Comparison of ENCODE assay signal across 30 cellular contexts in the genomic region with DNA sequence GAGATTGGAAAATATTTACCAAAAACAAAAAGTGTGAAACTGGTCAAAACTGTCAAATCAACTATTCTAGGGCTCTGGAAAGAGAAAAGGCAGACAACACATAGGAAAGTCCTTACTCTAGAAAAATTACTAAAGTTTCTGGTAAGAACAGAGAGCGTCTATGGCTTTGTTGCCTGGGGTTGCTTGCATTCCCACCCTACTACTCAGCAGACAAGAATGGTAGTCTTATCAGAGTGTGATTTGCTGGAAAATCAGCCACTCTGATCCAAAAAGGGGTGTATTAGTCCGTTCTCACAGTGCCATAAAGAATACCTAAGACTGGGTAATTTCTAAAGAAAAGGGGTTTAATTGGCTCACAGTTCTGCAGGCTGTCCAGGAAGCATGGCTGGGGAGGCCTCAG. TPM values are rescaled to one million over a fixed set of nuclear protein-coding genes. Genes with fewer than 3 reads are reported as not detected.
A peak's percentile ranks its signal among the peaks of the same experiment; 100 is the strongest.
DNase-seq lines count a peak whose midpoint lies in the region; ATAC-seq, FAIRE-seq and TF ChIP-seq lines count a peak whose summit lies in the region.
"Had no signal": no experiment of that assay in that cellular context is flagged by ENCODE, and none has a peak within 500 bp of the region (broad histone marks: within the 10 kb centered on the region; RNA-seq: fewer than 3 reads in every experiment).

No MANE protein-coding gene starts in this region.

- no peaks in the 10 kb centered on the region for H4K20me1 ChIP-seq in astrocyte (ENCODE audit: insufficient read depth, low read length)
- H4K20me1 ChIP-seq: BLaER1 had no signal

- H3K27ac ChIP-seq in astrocyte (ENCODE audit: low read depth, low read length) (no peak overlapping the region), brain microvascular endothelial cell (no peak overlapping the region), right atrium auricular region (no peak overlapping the region)
- H3K27ac ChIP-seq: BLaER1 had no signal

- no peak overlapping the region for H3K4me2 ChIP-seq in astrocyte (ENCODE audit: low read length)
- H3K4me2 ChIP-seq: BLaER1 had no signal

- H3K27me3 Mint-ChIP-seq in astrocyte (ENCODE audit: low read depth, unreplicated experiment) (no peaks in the 10 kb centered on the region), endothelial cell (ENCODE audit: unreplicated experiment) (no peaks in the 10 kb centered on the region)
- H3K27me3 Mint-ChIP-seq: CD4-positive, alpha-beta T cell had no signal

- H3K27me3 ChIP-seq in astrocyte (ENCODE audit: insufficient read depth, low read length) (no peaks in the 10 kb centered on the region), brain microvascular endothelial cell (replicated peaks) (no peaks in the 10 kb centered on the region), right atrium auricular region (no peaks in the 10 kb centered on the region)
- H3K27me3 ChIP-seq: BE2C, BLaER1 had no signal

- H3K4me1 ChIP-seq in astrocyte (ENCODE audit: insufficient read depth, low read length) = no peaks in the 10 kb centered on the region
- no peaks in the 10 kb centered on the region for H3K4me1 ChIP-seq in right atrium auricular region
- H3K4me1 ChIP-seq: BE2C, BLaER1, Caco-2 had no signal

- H3K4me3 ChIP-seq in astrocyte (ENCODE audit: insufficient read depth, low read depth, low read length) = no peak overlapping the region
- no peak overlapping the region for H3K4me3 ChIP-seq in brain microvascular endothelial cell (ENCODE audit: low read depth, low read length)
- H3K4me3 ChIP-seq in right atrium auricular region = no peak overlapping the region
- H3K4me3 ChIP-seq: BLaER1, GM12878 had no signal

- H3K9ac ChIP-seq in astrocyte (ENCODE audit: low read length) = no peak overlapping the region
- H3K9ac ChIP-seq: BLaER1 had no signal

- no peaks in the 10 kb centered on the region for H3K79me2 ChIP-seq in astrocyte (ENCODE audit: insufficient read depth, low read length)

- H3K27ac Mint-ChIP-seq in astrocyte (ENCODE audit: unreplicated experiment) (no peak overlapping the region), endothelial cell (ENCODE audit: unreplicated experiment) (no peak overlapping the region)
- H3K27ac Mint-ChIP-seq: CD14-positive monocyte; CD4-positive, alpha-beta T cell; CD8-positive, alpha-beta T cell had no signal

- in situ Hi-C loops in brain microvascular endothelial cell (cut with HindIII; ENCODE audit: low pct_ligation_motif_present, low sequenced_read_pairs) = no loop called here

- H3K36me3 ChIP-seq in astrocyte (ENCODE audit: insufficient read depth, low read length) = no peaks in the 10 kb centered on the region
- H3K36me3 ChIP-seq in brain microvascular endothelial cell (replicated peaks) = no peaks in the 10 kb centered on the region
- H3K36me3 ChIP-seq in right atrium auricular region = no peaks in the 10 kb centered on the region
- H3K36me3 ChIP-seq: BE2C, BLaER1 had no signal

- H3K4me1 Mint-ChIP-seq in astrocyte (ENCODE audit: low read depth, unreplicated experiment) = no peaks in the 10 kb centered on the region
- H3K4me1 Mint-ChIP-seq in endothelial cell (ENCODE audit: unreplicated experiment) = no peaks in the 10 kb centered on the region
- H3K4me1 Mint-ChIP-seq: CD14-positive monocyte had no signal

- H3K9me3 ChIP-seq in astrocyte (ENCODE audit: insufficient read depth, low read depth, low read length) (no peaks in the 10 kb centered on the region), right atrium auricular region (peaks cover 0 to 8% of the 10 kb centered on the region in 2 donors)
- H3K9me3 ChIP-seq: BE2C, Caco-2 had no signal

- H3K36me3 Mint-ChIP-seq in astrocyte (ENCODE audit: low read depth, unreplicated experiment) (no peaks in the 10 kb centered on the region), endothelial cell (ENCODE audit: low read depth, unreplicated experiment) (no peaks in the 10 kb centered on the region)
- H3K36me3 Mint-ChIP-seq: CD14-positive monocyte; CD8-positive, alpha-beta T cell had no signal

- H3K4me3 Mint-ChIP-seq in astrocyte (ENCODE audit: unreplicated experiment) (no peak overlapping the region), endothelial cell (ENCODE audit: unreplicated experiment) (no peak overlapping the region)
- H3K4me3 Mint-ChIP-seq: CD14-positive monocyte; CD4-positive, alpha-beta T cell; CD8-positive, alpha-beta T cell had no signal

- no peak for FAIRE-seq in astrocyte (lab: Jason Lieb, UNC)
- FAIRE-seq: A204.1, GM12878, GM12892, GM18507 had no signal

- no peak overlapping the region for H2AFZ ChIP-seq in astrocyte (ENCODE audit: low read depth, low read length)

- no peak for TF ChIP-seq CTCF in astrocyte (IDR thresholded peaks at IDR 0.05; ENCODE audit: insufficient read depth, low read depth, low read length)
- TF ChIP-seq CTCF in brain microvascular endothelial cell (IDR thresholded peaks at IDR 0.05; ENCODE audit: low read depth, low read length, missing control alignments) = no peak
- no peak for TF ChIP-seq CTCF in endothelial cell (IDR thresholded peaks at IDR 0.05; ENCODE audit: unreplicated experiment)
- no peak for TF ChIP-seq CTCF in right atrium auricular region (IDR thresholded peaks at IDR 0.05)

- peaks cover 2% of the 10 kb centered on the region for H3K9me3 Mint-ChIP-seq in astrocyte (ENCODE audit: unreplicated experiment)
- no peaks in the 10 kb centered on the region for H3K9me3 Mint-ChIP-seq in endothelial cell (ENCODE audit: unreplicated experiment)

- ATAC-seq in HG02973 (IDR thresholded peaks at IDR 0.05; ENCODE audit: unreplicated experiment) = no peak
- ATAC-seq: CD8-positive, alpha-beta T cell; GM12878 had no signal

- DNase-seq in astrocyte (ENCODE audit: low read depth) (peak; percentile 2), brain microvascular endothelial cell (peak; percentile 4), iris pigment epithelial cell (ENCODE audit: low read depth) (peak; percentile 2), endothelial cell (ENCODE audit: low spot score) (no peak), right atrium auricular region (ENCODE audit: low spot score) (no peak), CD1c-positive myeloid dendritic cell (ENCODE audit: extremely low spot score) (no peak)
- DNase-seq: 8988T; ACHN; BE2C; C1 segment of cervical spinal cord; Caco-2; Calu3; CD4-positive, alpha-beta T cell; CD8-positive, alpha-beta T cell; DMS 273 treated with DMSO at 0.1 percent for 48 hours; DMS153; DMS53; DMS79; DND-41; EL; GDM1 had no signal

RNA-seq across cellular contexts. Expression of a gene that starts 50.3 kb away (rescaled TPM):
- total RNA-seq in astrocyte = not detected in 2 replicates
- total RNA-seq in endothelial cell (ENCODE audit: unreplicated experiment) = not detected
- under 1 TPM in 1 of 2 donors, not detected in 1; 0.41 TPM for total RNA-seq in right atrium auricular region
- total RNA-seq: Caco-2, Calu3, Daoy, G401, GM12878 had no signal

Comparison
In these comparisons a context has a peak if more than half of its experiments do, and no peak if none do; other contexts are left out.
1. DNase-seq: peak in astrocyte (single experiment), brain microvascular endothelial cell (single experiment) and iris pigment epithelial cell (single experiment); none in endothelial cell (single experiment), right atrium auricular region (single experiment) and CD1c-positive myeloid dendritic cell (single experiment).